ENCODE assay signal across 1 cellular context in the genomic region with DNA sequence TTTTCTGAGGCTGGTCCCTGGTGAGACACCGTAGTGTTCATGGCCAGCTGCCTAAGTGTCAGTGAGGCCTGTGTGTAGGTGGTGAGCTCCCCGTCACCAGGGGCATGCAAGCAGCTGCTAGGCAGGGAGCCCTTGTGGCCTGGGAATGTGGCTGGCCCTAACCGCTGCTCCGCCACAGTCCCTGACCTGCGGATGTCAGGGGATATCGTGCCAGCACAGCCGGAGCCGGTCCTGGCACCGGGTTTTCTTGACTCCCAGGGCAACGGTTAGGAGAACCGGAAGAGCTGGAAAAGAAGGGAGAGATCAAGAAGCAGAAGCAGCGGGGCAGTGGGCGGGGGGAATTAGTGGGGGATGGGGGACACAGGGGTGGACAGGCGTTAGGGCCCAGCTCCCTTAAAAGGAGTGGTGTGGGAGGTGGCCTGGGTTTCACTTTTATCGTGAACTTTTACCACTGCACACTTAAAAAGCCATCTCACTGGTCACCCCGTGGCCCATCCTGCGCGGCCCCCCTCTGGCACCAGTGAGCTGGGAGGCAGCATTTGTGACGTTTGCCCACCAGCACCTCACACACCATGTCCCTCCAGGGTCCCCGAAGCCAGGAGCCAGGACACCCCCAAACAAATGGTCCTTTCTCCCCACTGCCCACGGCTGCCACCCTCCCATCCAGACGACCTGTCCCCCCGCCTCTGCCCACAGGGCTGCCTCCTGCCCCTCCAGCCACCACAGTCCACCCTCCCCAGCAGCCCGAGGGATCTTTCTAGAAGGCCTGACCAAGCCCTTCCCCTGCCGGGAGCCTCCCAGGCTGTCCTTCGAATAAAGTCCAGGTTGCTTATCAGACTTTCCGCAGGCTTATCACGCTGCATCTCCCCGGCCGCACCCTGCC.
TF ChIP-seq lines count a peak whose summit lies in the region.

No MANE protein-coding gene starts in this region.

TF ChIP-seq in K562, 482 proteins besides CTCF, POLR2A, EP300 and RAD21 (continued from another document and continues in another):
- TF ChIP-seq PHF21A (IDR thresholded peaks at IDR 0.05; ENCODE audit: borderline replicate concordance, low read depth) (peak; percentile 66; the same call in 1 of the 2 replicates), TAF9B (IDR thresholded peaks at IDR 0.05; ENCODE audit: partially characterized antibody) (peak; percentile 41), CHD2 (IDR thresholded peaks at IDR 0.05; ENCODE audit: low read depth, low read length) (no peak; the same call in 1 of the 2 replicates), ZNF347 (CRISPR knock-in tag; IDR thresholded peaks at IDR 0.05; ENCODE audit: low read depth) (no peak), MTA2 (IDR thresholded peaks at IDR 0.05; ENCODE audit: low read depth) (no peak), ZNF134 (CRISPR knock-in tag; conservative IDR thresholded peaks at IDR 0.05) (no peak), ELF2 (CRISPR knock-in tag; IDR thresholded peaks at IDR 0.05) (peak; percentile 51; the same call in 1 of the 2 replicates), ZEB2 (IDR thresholded peaks at IDR 0.05) (peak; percentile 52; the same call in 1 of the 2 replicates), KDM4B (IDR thresholded peaks at IDR 0.05; ENCODE audit: borderline replicate concordance in 2 of 2, low read depth in 1 of 2) (peak in 1 of 2 experiments; percentile 59; a peak in 2 of 4 replicates), MIER1 (IDR thresholded peaks at IDR 0.05; ENCODE audit: low read depth) (peak; percentile 58), ZSCAN32 (CRISPR knock-in tag; IDR thresholded peaks at IDR 0.05) (0 out of 2 replicates have a peak, but pooled peaks have one; percentile 41), GTF2F1 (IDR thresholded peaks at IDR 0.05; ENCODE audit: low read depth, low read length) (no peak), ZNF324 (CRISPR knock-in tag; IDR thresholded peaks at IDR 0.05) (peak; percentile 41; the same call in 1 of the 2 replicates), KLF6 (CRISPR knock-in tag; IDR thresholded peaks at IDR 0.05; ENCODE audit: borderline replicate concordance) (no peak), DIDO1 (tag; IDR thresholded peaks at IDR 0.05; ENCODE audit: low read depth) (no peak), TCFL5 (CRISPR knock-in tag; conservative IDR thresholded peaks at IDR 0.05) (no peak), MYC (IDR thresholded peaks at IDR 0.05; ENCODE audit: low read depth, low read length) (peak; percentile 51; the same call in 1 of the 2 replicates), MYC (CRISPR knock-in tag; IDR thresholded peaks at IDR 0.05; ENCODE audit: borderline replicate concordance, low read depth) (no peak; the same call in 1 of the 2 replicates), NONO (IDR thresholded peaks at IDR 0.05; ENCODE audit: low read depth in 2 of 2, low read length in 1 of 2) (peak in 1 of 2 experiments; percentile 38; a peak in 1 of 4 replicates), E2F3 (CRISPR knock-in tag; IDR thresholded peaks at IDR 0.05) (peak; percentile 70; the same call in 1 of the 2 replicates), RFX1 (IDR thresholded peaks at IDR 0.05) (no peak), GATA2 (CRISPR knock-in tag; IDR thresholded peaks at IDR 0.05) (peak; percentile 66; the same call in 1 of the 2 replicates), ZBTB1 (CRISPR knock-in tag; IDR thresholded peaks at IDR 0.05; ENCODE audit: borderline replicate concordance, low read depth) (peak; percentile 94), FOXK1 (CRISPR knock-in tag; IDR thresholded peaks at IDR 0.05; ENCODE audit: borderline replicate concordance) (0 out of 2 replicates have a peak, but pooled peaks have one; percentile 63)
- TF ChIP-seq, protein P1, sequence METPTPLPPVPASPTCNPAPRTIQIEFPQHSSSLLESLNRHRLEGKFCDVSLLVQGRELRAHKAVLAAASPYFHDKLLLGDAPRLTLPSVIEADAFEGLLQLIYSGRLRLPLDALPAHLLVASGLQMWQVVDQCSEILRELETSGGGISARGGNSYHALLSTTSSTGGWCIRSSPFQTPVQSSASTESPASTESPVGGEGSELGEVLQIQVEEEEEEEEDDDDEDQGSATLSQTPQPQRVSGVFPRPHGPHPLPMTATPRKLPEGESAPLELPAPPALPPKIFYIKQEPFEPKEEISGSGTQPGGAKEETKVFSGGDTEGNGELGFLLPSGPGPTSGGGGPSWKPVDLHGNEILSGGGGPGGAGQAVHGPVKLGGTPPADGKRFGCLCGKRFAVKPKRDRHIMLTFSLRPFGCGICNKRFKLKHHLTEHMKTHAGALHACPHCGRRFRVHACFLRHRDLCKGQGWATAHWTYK (CRISPR knock-in tag; IDR thresholded peaks at IDR 0.05): peak; percentile 82
- TF ChIP-seq, protein P2, sequence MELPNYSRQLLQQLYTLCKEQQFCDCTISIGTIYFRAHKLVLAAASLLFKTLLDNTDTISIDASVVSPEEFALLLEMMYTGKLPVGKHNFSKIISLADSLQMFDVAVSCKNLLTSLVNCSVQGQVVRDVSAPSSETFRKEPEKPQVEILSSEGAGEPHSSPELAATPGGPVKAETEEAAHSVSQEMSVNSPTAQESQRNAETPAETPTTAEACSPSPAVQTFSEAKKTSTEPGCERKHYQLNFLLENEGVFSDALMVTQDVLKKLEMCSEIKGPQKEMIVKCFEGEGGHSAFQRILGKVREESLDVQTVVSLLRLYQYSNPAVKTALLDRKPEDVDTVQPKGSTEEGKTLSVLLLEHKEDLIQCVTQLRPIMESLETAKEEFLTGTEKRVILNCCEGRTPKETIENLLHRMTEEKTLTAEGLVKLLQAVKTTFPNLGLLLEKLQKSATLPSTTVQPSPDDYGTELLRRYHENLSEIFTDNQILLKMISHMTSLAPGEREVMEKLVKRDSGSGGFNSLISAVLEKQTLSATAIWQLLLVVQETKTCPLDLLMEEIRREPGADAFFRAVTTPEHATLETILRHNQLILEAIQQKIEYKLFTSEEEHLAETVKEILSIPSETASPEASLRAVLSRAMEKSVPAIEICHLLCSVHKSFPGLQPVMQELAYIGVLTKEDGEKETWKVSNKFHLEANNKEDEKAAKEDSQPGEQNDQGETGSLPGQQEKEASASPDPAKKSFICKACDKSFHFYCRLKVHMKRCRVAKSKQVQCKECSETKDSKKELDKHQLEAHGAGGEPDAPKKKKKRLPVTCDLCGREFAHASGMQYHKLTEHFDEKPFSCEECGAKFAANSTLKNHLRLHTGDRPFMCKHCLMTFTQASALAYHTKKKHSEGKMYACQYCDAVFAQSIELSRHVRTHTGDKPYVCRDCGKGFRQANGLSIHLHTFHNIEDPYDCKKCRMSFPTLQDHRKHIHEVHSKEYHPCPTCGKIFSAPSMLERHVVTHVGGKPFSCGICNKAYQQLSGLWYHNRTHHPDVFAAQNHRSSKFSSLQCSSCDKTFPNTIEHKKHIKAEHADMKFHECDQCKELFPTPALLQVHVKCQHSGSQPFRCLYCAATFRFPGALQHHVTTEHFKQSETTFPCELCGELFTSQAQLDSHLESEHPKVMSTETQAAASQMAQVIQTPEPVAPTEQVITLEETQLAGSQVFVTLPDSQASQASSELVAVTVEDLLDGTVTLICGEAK (IDR thresholded peaks at IDR 0.05): 0 out of 2 replicates have a peak, but pooled peaks have one; percentile 46
- TF ChIP-seq, protein P2 (CRISPR knock-in tag; IDR thresholded peaks at IDR 0.05): no peak
- TF ChIP-seq, protein P3, sequence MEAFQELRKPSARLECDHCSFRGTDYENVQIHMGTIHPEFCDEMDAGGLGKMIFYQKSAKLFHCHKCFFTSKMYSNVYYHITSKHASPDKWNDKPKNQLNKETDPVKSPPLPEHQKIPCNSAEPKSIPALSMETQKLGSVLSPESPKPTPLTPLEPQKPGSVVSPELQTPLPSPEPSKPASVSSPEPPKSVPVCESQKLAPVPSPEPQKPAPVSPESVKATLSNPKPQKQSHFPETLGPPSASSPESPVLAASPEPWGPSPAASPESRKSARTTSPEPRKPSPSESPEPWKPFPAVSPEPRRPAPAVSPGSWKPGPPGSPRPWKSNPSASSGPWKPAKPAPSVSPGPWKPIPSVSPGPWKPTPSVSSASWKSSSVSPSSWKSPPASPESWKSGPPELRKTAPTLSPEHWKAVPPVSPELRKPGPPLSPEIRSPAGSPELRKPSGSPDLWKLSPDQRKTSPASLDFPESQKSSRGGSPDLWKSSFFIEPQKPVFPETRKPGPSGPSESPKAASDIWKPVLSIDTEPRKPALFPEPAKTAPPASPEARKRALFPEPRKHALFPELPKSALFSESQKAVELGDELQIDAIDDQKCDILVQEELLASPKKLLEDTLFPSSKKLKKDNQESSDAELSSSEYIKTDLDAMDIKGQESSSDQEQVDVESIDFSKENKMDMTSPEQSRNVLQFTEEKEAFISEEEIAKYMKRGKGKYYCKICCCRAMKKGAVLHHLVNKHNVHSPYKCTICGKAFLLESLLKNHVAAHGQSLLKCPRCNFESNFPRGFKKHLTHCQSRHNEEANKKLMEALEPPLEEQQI (IDR thresholded peaks at IDR 0.05): no peak
- TF ChIP-seq, protein P4, sequence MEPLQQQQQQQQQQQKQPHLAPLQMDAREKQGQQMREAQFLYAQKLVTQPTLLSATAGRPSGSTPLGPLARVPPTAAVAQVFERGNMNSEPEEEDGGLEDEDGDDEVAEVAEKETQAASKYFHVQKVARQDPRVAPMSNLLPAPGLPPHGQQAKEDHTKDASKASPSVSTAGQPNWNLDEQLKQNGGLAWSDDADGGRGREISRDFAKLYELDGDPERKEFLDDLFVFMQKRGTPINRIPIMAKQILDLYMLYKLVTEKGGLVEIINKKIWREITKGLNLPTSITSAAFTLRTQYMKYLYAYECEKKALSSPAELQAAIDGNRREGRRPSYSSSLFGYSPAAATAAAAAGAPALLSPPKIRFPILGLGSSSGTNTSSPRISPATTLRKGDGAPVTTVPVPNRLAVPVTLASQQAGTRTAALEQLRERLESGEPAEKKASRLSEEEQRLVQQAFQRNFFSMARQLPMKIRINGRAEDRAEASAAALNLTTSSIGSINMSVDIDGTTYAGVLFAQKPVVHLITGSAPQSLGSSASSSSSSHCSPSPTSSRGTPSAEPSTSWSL (CRISPR knock-in tag; IDR thresholded peaks at IDR 0.05; ENCODE audit: borderline replicate concordance): peak; percentile 90; the same call in 1 of the 2 replicates
- TF ChIP-seq, protein P5, sequence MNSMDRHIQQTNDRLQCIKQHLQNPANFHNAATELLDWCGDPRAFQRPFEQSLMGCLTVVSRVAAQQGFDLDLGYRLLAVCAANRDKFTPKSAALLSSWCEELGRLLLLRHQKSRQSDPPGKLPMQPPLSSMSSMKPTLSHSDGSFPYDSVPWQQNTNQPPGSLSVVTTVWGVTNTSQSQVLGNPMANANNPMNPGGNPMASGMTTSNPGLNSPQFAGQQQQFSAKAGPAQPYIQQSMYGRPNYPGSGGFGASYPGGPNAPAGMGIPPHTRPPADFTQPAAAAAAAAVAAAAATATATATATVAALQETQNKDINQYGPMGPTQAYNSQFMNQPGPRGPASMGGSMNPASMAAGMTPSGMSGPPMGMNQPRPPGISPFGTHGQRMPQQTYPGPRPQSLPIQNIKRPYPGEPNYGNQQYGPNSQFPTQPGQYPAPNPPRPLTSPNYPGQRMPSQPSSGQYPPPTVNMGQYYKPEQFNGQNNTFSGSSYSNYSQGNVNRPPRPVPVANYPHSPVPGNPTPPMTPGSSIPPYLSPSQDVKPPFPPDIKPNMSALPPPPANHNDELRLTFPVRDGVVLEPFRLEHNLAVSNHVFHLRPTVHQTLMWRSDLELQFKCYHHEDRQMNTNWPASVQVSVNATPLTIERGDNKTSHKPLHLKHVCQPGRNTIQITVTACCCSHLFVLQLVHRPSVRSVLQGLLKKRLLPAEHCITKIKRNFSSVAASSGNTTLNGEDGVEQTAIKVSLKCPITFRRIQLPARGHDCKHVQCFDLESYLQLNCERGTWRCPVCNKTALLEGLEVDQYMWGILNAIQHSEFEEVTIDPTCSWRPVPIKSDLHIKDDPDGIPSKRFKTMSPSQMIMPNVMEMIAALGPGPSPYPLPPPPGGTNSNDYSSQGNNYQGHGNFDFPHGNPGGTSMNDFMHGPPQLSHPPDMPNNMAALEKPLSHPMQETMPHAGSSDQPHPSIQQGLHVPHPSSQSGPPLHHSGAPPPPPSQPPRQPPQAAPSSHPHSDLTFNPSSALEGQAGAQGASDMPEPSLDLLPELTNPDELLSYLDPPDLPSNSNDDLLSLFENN (IDR thresholded peaks at IDR 0.05; ENCODE audit: low read depth in 2 of 2, low read length in 2 of 2): no peak
- TF ChIP-seq, protein P6, sequence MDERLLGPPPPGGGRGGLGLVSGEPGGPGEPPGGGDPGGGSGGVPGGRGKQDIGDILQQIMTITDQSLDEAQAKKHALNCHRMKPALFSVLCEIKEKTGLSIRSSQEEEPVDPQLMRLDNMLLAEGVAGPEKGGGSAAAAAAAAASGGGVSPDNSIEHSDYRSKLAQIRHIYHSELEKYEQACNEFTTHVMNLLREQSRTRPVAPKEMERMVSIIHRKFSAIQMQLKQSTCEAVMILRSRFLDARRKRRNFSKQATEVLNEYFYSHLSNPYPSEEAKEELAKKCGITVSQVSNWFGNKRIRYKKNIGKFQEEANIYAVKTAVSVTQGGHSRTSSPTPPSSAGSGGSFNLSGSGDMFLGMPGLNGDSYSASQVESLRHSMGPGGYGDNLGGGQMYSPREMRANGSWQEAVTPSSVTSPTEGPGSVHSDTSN (CRISPR knock-in tag; IDR thresholded peaks at IDR 0.05; ENCODE audit: low read depth): no peak
- TF ChIP-seq, protein P6 (tag; conservative IDR thresholded peaks at IDR 0.05; ENCODE audit: low read depth): 0 out of 2 replicates have a peak, but pooled peaks have one; percentile 6
